Comparison of ENCODE assay signal across 10 cellular contexts in genomic region chr11:102733232-102733875, GRCh38. TPM values are rescaled to one million over a fixed set of nuclear protein-coding genes. Genes with fewer than 3 reads are reported as not detected.
DNase-seq lines count a peak whose midpoint lies in the region; ATAC-seq and TF ChIP-seq lines count a peak whose summit lies in the region.
"Had no signal": no experiment of that assay in that cellular context is flagged by ENCODE, and none has a peak within 500 bp of the region (broad histone marks: within the 10 kb centered on the region; RNA-seq: fewer than 3 reads in every experiment).

No MANE protein-coding gene starts in this region.

- H3K36me3 ChIP-seq in BJ (ENCODE audit: control insufficient read depth, insufficient read depth, low read length) (no peaks in the 10 kb centered on the region), spleen (no peaks in the 10 kb centered on the region), gastrocnemius medialis (no peaks in the 10 kb centered on the region)

- ATAC-seq in GM18517 (IDR thresholded peaks at IDR 0.05; ENCODE audit: unreplicated experiment) = peak; percentile 79
- peak; percentile 82 for ATAC-seq in HG02938 (IDR thresholded peaks at IDR 0.05; ENCODE audit: unreplicated experiment)
- ATAC-seq in WTC11 = peak; percentile 99
- ATAC-seq in gastrocnemius medialis = no peak

- H3K4me3 ChIP-seq in BJ (ENCODE audit: low read depth, low read length) (no peak overlapping the region), fibroblast of villous mesenchyme (ENCODE audit: low read depth, low read length) (no peak overlapping the region), spleen (no peak overlapping the region), gastrocnemius medialis (no peak overlapping the region)
- H3K4me3 ChIP-seq: SK-N-MC had no signal

- 52 to 60% (median 54%) methylated on average over 8 of the region's 8 CpGs for WGBS in spleen, 5 donors

- CTCF ChIA-PET in BJ (lab: Yijun Ruan, JAX) = interaction anchor here (0.7 to 2.4 kb wide), 16 partner anchors 9 to 316 kb away, joined by 3 to 13 read pairs (median 4); partner anchors contain the start of gene MMP8
- CTCF ChIA-PET in WTC11 (lab: Charles Lee) = interaction anchor here (0.5 to 1.4 kb wide), 6 partner anchors 47 to 376 kb away, joined by 3 to 5 read pairs (median 3); partner anchors contain the start of genes DYNC2H1, MMP1 and MMP10

- H3K27ac Mint-ChIP-seq in WTC11 = no peak overlapping the region

- H3K36me3 Mint-ChIP-seq in WTC11 = no peaks in the 10 kb centered on the region

- TF ChIP-seq CTCF in BJ (IDR thresholded peaks at IDR 0.05; ENCODE audit: insufficient read depth, low read depth, low read length) (peak; percentile 88), WTC11 (IDR thresholded peaks at IDR 0.05) (peak; percentile 84), fibroblast of villous mesenchyme (IDR thresholded peaks at IDR 0.05; ENCODE audit: insufficient read depth, low read depth, low read length) (peak; percentile 83), spleen (IDR thresholded peaks at IDR 0.05 in 8 of 11, conservative IDR thresholded peaks at IDR 0.05 in 3 of 11) (peak in 10 of 11 experiments; percentile 13 to 73 (median 51)), gastrocnemius medialis (IDR thresholded peaks at IDR 0.05 in 4 of 5, conservative IDR thresholded peaks at IDR 0.05 in 1 of 5) (peak in 1 of 5 experiments; percentile 44)

- H3K27me3 ChIP-seq in BJ (ENCODE audit: control insufficient read depth, insufficient read depth, low read length) (no peaks in the 10 kb centered on the region), spleen (replicated peaks in 1 of 7) (peaks cover 0 to 9% (median 0%) of the 10 kb centered on the region in 7 donors), gastrocnemius medialis (no peaks in the 10 kb centered on the region)

- H3K9me3 ChIP-seq in spleen (no peaks in the 10 kb centered on the region), gastrocnemius medialis (no peaks in the 10 kb centered on the region)

- intact Hi-C loops in spleen (cut with DNase I; ENCODE audit: low total_unique reads) = no loop called here
- intact Hi-C loops in gastrocnemius medialis (cut with DNase I; ENCODE audit: low total_unique reads) = no loop called here

- H3K4me3 Mint-ChIP-seq in WTC11 = no peak overlapping the region

- in situ Hi-C loops in gastrocnemius medialis (cut with MboI; ENCODE audit: low sequenced_read_pairs in 4 of 4) = loop anchor here in 1 of 4 donors (25.0 kb wide), 1 partner anchor 204 kb away; no protein-coding TSS in a partner anchor

- H3K9me3 Mint-ChIP-seq in WTC11 = no peaks in the 10 kb centered on the region

- TF ChIP-seq POLR2A in spleen (IDR thresholded peaks at IDR 0.05) (no peak), gastrocnemius medialis (IDR thresholded peaks at IDR 0.05) (no peak)

- H3K4me1 Mint-ChIP-seq in WTC11 = peaks cover 4% of the 10 kb centered on the region

- no peak overlapping the region for H3K27ac ChIP-seq in spleen
- H3K27ac ChIP-seq in gastrocnemius medialis = no peak overlapping the region
- H3K27ac ChIP-seq: parathyroid adenoma, SK-N-MC had no signal

- DNase-seq in BJ (ENCODE audit: low read depth) (no peak), NCI-H2029 treated with DMSO at 0.1 percent for 48 hours (lab: John Stamatoyannopoulos, UW) (peak; percentile 45), WTC11 (ENCODE audit: low spot score) (peak; percentile 86), fibroblast of villous mesenchyme (ENCODE audit: low read depth) (peak; percentile 43), spleen (peak; percentile 84), gastrocnemius medialis (no peak)

- H3K4me1 ChIP-seq in spleen = no peaks in the 10 kb centered on the region
- H3K4me1 ChIP-seq in gastrocnemius medialis = no peaks in the 10 kb centered on the region
- H3K4me1 ChIP-seq: parathyroid adenoma had no signal

- H3K27me3 Mint-ChIP-seq in WTC11 (ENCODE audit: low read depth) = no peaks in the 10 kb centered on the region

- POLR2A ChIA-PET in BJ (lab: Charles Lee) = no interaction called here
- POLR2A ChIA-PET in WTC11 (lab: Charles Lee) = no interaction called here

TF ChIP-seq in WTC11, 78 proteins besides CTCF, POLR2A, EP300 and RAD21:
- TF ChIP-seq FOXP4 (CRISPR knock-in tag; IDR thresholded peaks at IDR 0.05) (no peak), OVOL2 (CRISPR knock-in tag; IDR thresholded peaks at IDR 0.05; ENCODE audit: borderline replicate concordance) (no peak), CDX4 (CRISPR knock-in tag; IDR thresholded peaks at IDR 0.05; ENCODE audit: borderline replicate concordance) (no peak), HMGXB4 (CRISPR knock-in tag; IDR thresholded peaks at IDR 0.05) (no peak), ZNF512 (CRISPR knock-in tag; IDR thresholded peaks at IDR 0.05; ENCODE audit: borderline replicate concordance) (no peak), IRF2 (CRISPR knock-in tag; IDR thresholded peaks at IDR 0.05; ENCODE audit: borderline replicate concordance, low read depth) (no peak)

RNA-seq across cellular contexts. Expression of gene MMP8, which starts 8.6 kb away (rescaled TPM):
- polyA plus RNA-seq in BJ (2011; rRNA removed) (not detected in 2 replicates), spleen (10 to 100 TPM in 1 of 3 donors, 1 to 10 TPM in 1, under 1 TPM in 1; 0.87 to 10.2 (median 7.5) TPM)
- polyA minus RNA-seq in BJ (2011; rRNA and poly(A)+ RNA removed) = not detected in 2 replicates
- total RNA-seq in WTC11 (2021) (not detected in 3 replicates), fibroblast of villous mesenchyme (under 0.01 TPM in 1 of 2 replicates, not detected in the other), spleen (100 to 1,000 TPM in 1 of 7 donors, 10 to 100 TPM in 5, 1 to 10 TPM in 1; 2.2 to 120 (median 25.4) TPM), gastrocnemius medialis (under 1 TPM in 3 of 4 donors, not detected in 1; 0.13 to 0.46 (median 0.24) TPM)

RNA-seq across cellular contexts. Expression of gene MMP27, which starts 27.8 kb away (rescaled TPM):
- polyA plus RNA-seq in BJ (2011; rRNA removed) (not detected in 2 replicates), spleen (not detected)
- not detected in 2 replicates for polyA minus RNA-seq in BJ (2011; rRNA and poly(A)+ RNA removed)
- total RNA-seq in WTC11 (2021) (not detected in 3 replicates), fibroblast of villous mesenchyme (0.97 TPM in 1 of 2 replicates, not detected in the other), spleen (under 1 TPM in 1 of 7 donors, not detected in 6; 0.23 TPM), gastrocnemius medialis (not detected)

RNA-seq across cellular contexts. Expression of gene MMP10, which starts 47.1 kb away (rescaled TPM):
- 0.16 and 0.29 TPM in 2 replicates for polyA plus RNA-seq in BJ (2011; rRNA removed)
- polyA minus RNA-seq in BJ (2011; rRNA and poly(A)+ RNA removed) = not detected in 2 replicates
- not detected in 3 replicates for total RNA-seq in WTC11 (2021)
- 0.86 and 28.0 TPM in 2 replicates for total RNA-seq in fibroblast of villous mesenchyme
- total RNA-seq in spleen = under 1 TPM in 3 of 7 donors, not detected in 4; 0.50 to 0.79 (median 0.70) TPM
- polyA plus RNA-seq in spleen = under 1 TPM in 2 of 3 donors, not detected in 1; 0.06 to 0.07 TPM
- not detected for total RNA-seq in gastrocnemius medialis

Comparison
In these comparisons a context has a peak if more than half of its experiments do, and no peak if none do; other contexts are left out.
1. DNase-seq: peak in NCI-H2029 treated with DMSO at 0.1 percent for 48 hours (single experiment), WTC11 (single experiment), fibroblast of villous mesenchyme (single experiment) and spleen (single experiment); none in BJ (single experiment) and gastrocnemius medialis (0 of 2).
2. ATAC-seq: peak in GM18517 (single experiment), HG02938 (single experiment) and WTC11 (single experiment); none in gastrocnemius medialis (0 of 2).